Comparison of ENCODE assay signal across 10 cellular contexts in genomic region chr15:55403531-55403930, GRCh38. TPM values are rescaled to one million over a fixed set of nuclear protein-coding genes. Genes with fewer than 3 reads are reported as not detected.
DNase-seq lines count a peak whose midpoint lies in the region; ATAC-seq and TF ChIP-seq lines count a peak whose summit lies in the region.
"Had no signal": no experiment of that assay in that cellular context is flagged by ENCODE, and none has a peak within 500 bp of the region (broad histone marks: within the 10 kb centered on the region; RNA-seq: fewer than 3 reads in every experiment).

No MANE protein-coding gene starts in this region.

- no peak overlapping the region for H2AFZ ChIP-seq in ACC112 (ENCODE audit: low read length, unreplicated experiment)

- H3K9me3 ChIP-seq in SK-N-MC (ENCODE audit: low read depth, low read length), result no peaks in the 10 kb centered on the region
- H3K9me3 ChIP-seq: thoracic aorta had no signal

- H3K27ac ChIP-seq in ACC112 (ENCODE audit: low read depth, low read length), result peak overlapping the region; percentile 69
- peak overlapping the region; percentile 89 for H3K27ac ChIP-seq in SK-N-MC

- TF ChIP-seq CTCF in fibroblast of pulmonary artery (IDR thresholded peaks at IDR 0.05; ENCODE audit: low read length, missing control alignments), result no peak

- H3K4me3 ChIP-seq in ACC112 (ENCODE audit: low read depth, low read length), result peak overlapping the region; percentile 23; the same call in 1 of the 2 replicates
- H3K4me3 ChIP-seq in SK-N-MC, result peak overlapping the region; percentile 22
- H3K4me3 ChIP-seq in fibroblast of pulmonary artery (replicated peaks; ENCODE audit: low read depth, low read length), result no peak overlapping the region
- H3K4me3 ChIP-seq: thoracic aorta had no signal

- peak; percentile 15 for ATAC-seq in GM18861 (IDR thresholded peaks at IDR 0.05; ENCODE audit: unreplicated experiment)
- ATAC-seq in HG02852 (IDR thresholded peaks at IDR 0.05; ENCODE audit: unreplicated experiment), result no peak
- ATAC-seq: naive thymus-derived CD8-positive, alpha-beta T cell had no signal

- peak; percentile 55 for DNase-seq in SK-N-MC (ENCODE audit: low read depth, low spot score)
- DNase-seq in fibroblast of pulmonary artery (ENCODE audit: low read depth), result peak; percentile 62
- no peak for DNase-seq in ureter (ENCODE audit: low spot score)
- no peak for DNase-seq in GM19238 (ENCODE audit: insufficient read length, low spot score)
- no peak for DNase-seq in NCI-H1048 (lab: John Stamatoyannopoulos, UW)
- DNase-seq: naive thymus-derived CD8-positive, alpha-beta T cell had no signal

- H3K9ac ChIP-seq in SK-N-MC (ENCODE audit: insufficient read length), result peak overlapping the region; percentile 24

- H3K36me3 ChIP-seq in ACC112 (ENCODE audit: insufficient read depth, low read length) (no peaks in the 10 kb centered on the region), SK-N-MC (ENCODE audit: insufficient read depth, low read length) (no peaks in the 10 kb centered on the region)
- H3K36me3 ChIP-seq: thoracic aorta had no signal

- peaks cover 47% of the 10 kb centered on the region for H3K79me2 ChIP-seq in ACC112 (ENCODE audit: control insufficient read depth, insufficient read depth, low read length, unreplicated experiment)

- H3K4me1 ChIP-seq in ACC112 (ENCODE audit: control insufficient read depth, insufficient read depth, low read length, unreplicated experiment), result peaks cover 23% of the 10 kb centered on the region

- no peaks in the 10 kb centered on the region for H3K27me3 ChIP-seq in ACC112 (ENCODE audit: insufficient read depth, low read length)

RNA-seq across cellular contexts. Expression of gene CCPG1, which starts 4.6 kb away (rescaled TPM):
- total RNA-seq in ureter, result 60.7 TPM

RNA-seq across cellular contexts. Expression of gene PIERCE2, which starts 4.8 kb away (rescaled TPM):
- 3.0 TPM for total RNA-seq in ureter
- total RNA-seq: naive thymus-derived CD8-positive, alpha-beta T cell had no signal

Comparison
In these comparisons a context has a peak if more than half of its experiments do, and no peak if none do; other contexts are left out.
1. DNase-seq: peak in SK-N-MC (single experiment) and fibroblast of pulmonary artery (single experiment); none in ureter (single experiment), GM19238 (single experiment) and NCI-H1048 (single experiment).